ENCODE assay signal across 8 cellular contexts in the genomic region with DNA sequence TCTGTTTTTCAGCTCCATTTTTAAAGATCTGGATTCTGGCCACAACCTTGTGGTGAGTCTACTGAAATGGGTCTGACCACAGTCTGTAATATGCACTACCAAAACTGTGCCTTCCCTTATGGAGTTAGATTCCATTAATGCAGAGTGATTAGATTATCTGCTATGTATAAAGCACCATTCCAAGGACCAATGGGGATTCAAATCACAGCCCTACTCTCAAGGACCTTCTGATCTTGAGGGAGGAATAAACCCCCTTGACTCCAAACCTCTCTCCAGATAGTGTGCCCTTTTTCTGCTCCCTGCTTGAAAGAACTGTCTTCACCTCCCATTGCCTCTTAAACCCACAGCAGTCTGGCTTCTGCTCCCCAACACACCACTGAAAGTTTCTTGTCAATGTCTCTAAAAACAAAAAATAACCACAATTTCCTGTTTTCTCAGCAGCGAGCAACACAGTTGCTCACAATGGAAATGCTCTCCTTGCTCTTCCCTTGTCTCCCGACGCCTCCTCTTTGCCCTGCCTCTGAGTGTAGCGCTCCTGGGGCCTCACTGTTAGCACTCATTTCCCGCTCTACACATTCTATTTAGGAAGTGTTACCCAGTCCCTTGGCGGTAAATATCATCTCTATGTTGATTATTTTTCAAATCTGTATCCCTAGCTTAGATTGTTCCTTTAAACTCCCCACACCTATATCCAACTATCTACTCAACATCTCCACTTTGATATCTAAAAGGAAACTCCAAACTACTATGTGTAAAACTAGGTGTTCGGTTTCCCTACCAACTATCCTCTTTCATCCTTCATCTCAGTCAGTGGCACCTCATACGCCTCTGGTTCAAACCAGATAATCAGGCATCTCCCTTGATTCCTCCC. TPM values are rescaled to one million over a fixed set of nuclear protein-coding genes. Genes with fewer than 3 reads are reported as not detected.
A peak's percentile ranks its signal among the peaks of the same experiment; 100 is the strongest.
DNase-seq lines count a peak whose midpoint lies in the region; ATAC-seq and FAIRE-seq lines count a peak whose summit lies in the region.

No MANE protein-coding gene starts in this region.

- H3K27ac Mint-ChIP-seq in activated naive CD8-positive, alpha-beta T cell treated with anti-CD3 and anti-CD28 coated beads for 36 hours, result peak overlapping the region; percentile 57
- H3K27ac Mint-ChIP-seq in stimulated activated naive CD8-positive, alpha-beta T cell treated with anti-CD3 and anti-CD28 coated beads, Interleukin-15, Interleukin-2, amounts not matched to agents 100 ng/mL and 50 ng/mL, for 24 hours, result peak overlapping the region; percentile 16

- H3K36me3 Mint-ChIP-seq in activated naive CD8-positive, alpha-beta T cell treated with anti-CD3 and anti-CD28 coated beads for 36 hours, result peaks cover 27% of the 10 kb centered on the region
- peaks cover 8% of the 10 kb centered on the region for H3K36me3 Mint-ChIP-seq in stimulated activated naive CD8-positive, alpha-beta T cell treated with anti-CD3 and anti-CD28 coated beads, Interleukin-15, Interleukin-2, amounts not matched to agents 100 ng/mL and 50 ng/mL, for 24 hours (ENCODE audit: low read depth)

- peak; percentile 47 for DNase-seq in EH (ENCODE audit: low read depth)
- DNase-seq in activated naive CD8-positive, alpha-beta T cell treated with anti-CD3 and anti-CD28 coated beads for 36 hours, result peak; percentile 8
- DNase-seq in HTR-8/SVneo (ENCODE audit: insufficient read length, low spot score), result no peak
- DNase-seq in GF-D8 (lab: John Stamatoyannopoulos, UW), result no peak
- DNase-seq in inferior parietal cortex (ENCODE audit: extremely low spot score), result no peak

- no peaks in the 10 kb centered on the region for H3K27me3 Mint-ChIP-seq in activated naive CD8-positive, alpha-beta T cell treated with anti-CD3 and anti-CD28 coated beads for 36 hours
- H3K27me3 Mint-ChIP-seq in stimulated activated naive CD8-positive, alpha-beta T cell treated with anti-CD3 and anti-CD28 coated beads, Interleukin-15, Interleukin-2, amounts not matched to agents 100 ng/mL and 50 ng/mL, for 24 hours, result no peaks in the 10 kb centered on the region

- peak; percentile 50 for ATAC-seq in GM19468 (IDR thresholded peaks at IDR 0.05; ENCODE audit: extremely low read depth, unreplicated experiment)
- peak; percentile 89 for ATAC-seq in HG03469 (IDR thresholded peaks at IDR 0.05; ENCODE audit: unreplicated experiment)

- H3K4me3 Mint-ChIP-seq in activated naive CD8-positive, alpha-beta T cell treated with anti-CD3 and anti-CD28 coated beads for 36 hours, result peak overlapping the region; percentile 8
- peak overlapping the region; percentile 51 for H3K4me3 Mint-ChIP-seq in stimulated activated naive CD8-positive, alpha-beta T cell treated with anti-CD3 and anti-CD28 coated beads, Interleukin-15, Interleukin-2, amounts not matched to agents 100 ng/mL and 50 ng/mL, for 24 hours

- H3K4me1 Mint-ChIP-seq in activated naive CD8-positive, alpha-beta T cell treated with anti-CD3 and anti-CD28 coated beads for 36 hours, result peaks cover 27% of the 10 kb centered on the region
- H3K4me1 Mint-ChIP-seq in stimulated activated naive CD8-positive, alpha-beta T cell treated with anti-CD3 and anti-CD28 coated beads, Interleukin-15, Interleukin-2, amounts not matched to agents 100 ng/mL and 50 ng/mL, for 24 hours (ENCODE audit: low read depth), result peaks cover 44% of the 10 kb centered on the region

- peaks cover 1% of the 10 kb centered on the region for H3K9me3 Mint-ChIP-seq in activated naive CD8-positive, alpha-beta T cell treated with anti-CD3 and anti-CD28 coated beads for 36 hours
- no peaks in the 10 kb centered on the region for H3K9me3 Mint-ChIP-seq in stimulated activated naive CD8-positive, alpha-beta T cell treated with anti-CD3 and anti-CD28 coated beads, Interleukin-15, Interleukin-2, amounts not matched to agents 100 ng/mL and 50 ng/mL, for 24 hours

- no peak for FAIRE-seq in HTR-8/SVneo (lab: Jason Lieb, UNC)

RNA-seq across cellular contexts. Expression of a gene that starts 13.6 kb away (rescaled TPM):
- 10 to 100 TPM; 10.6 to 12.5 TPM for total RNA-seq in activated naive CD8-positive, alpha-beta T cell treated with anti-CD3 and anti-CD28 coated beads for 36 hours

RNA-seq across cellular contexts. Expression of a gene that starts 45.6 kb away (rescaled TPM):
- total RNA-seq in activated naive CD8-positive, alpha-beta T cell treated with anti-CD3 and anti-CD28 coated beads for 36 hours, result 1 to 10 TPM; 1.6 to 1.9 TPM

Comparison
In these comparisons a context has a peak if more than half of its experiments do, and no peak if none do; other contexts are left out.
1. DNase-seq: peak in EH (single experiment) and activated naive CD8-positive, alpha-beta T cell treated with anti-CD3 and anti-CD28 coated beads for 36 hours (single experiment); none in HTR-8/SVneo (single experiment), GF-D8 (single experiment) and inferior parietal cortex (single experiment).